Comparison of ENCODE assay signal across 8 cellular contexts in the genomic region with DNA sequence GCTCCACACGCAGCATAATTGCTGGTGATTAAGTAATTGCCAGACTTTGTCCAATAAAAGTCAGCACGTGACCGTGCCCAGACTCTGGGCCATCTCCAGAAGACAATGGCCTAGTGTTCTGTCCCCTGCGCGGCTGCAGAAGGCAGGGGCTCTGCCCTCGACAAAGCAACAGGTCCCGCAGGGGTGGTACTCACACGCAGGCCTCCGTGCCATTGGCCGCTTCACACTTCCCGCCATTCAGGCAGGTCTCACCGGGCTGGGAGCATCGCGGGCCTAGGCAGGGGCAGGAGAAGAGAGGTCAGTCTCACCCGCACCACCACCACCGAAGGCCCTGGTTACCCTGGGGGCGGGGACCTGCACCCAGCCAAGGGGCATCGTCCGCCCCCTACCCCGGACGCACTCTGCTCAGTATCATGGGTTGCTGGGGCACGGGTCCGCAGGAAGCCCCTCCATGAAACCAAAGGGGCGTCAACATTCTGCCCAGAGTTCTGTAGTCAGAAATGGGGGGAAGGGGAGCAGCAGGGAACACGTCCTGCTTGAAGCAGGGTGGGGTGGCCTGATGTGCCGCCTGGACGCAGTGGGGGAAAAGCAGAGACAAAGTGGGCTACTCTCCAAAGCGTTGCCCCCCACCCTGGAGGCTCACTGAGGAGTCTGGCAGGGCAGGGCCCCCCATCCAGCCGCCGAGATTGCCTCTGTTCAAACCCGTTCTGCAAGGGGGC. TPM values are rescaled to one million over a fixed set of nuclear protein-coding genes. Genes with fewer than 3 reads are reported as not detected.
A peak's percentile ranks its signal among the peaks of the same experiment; 100 is the strongest.
DNase-seq lines count a peak whose midpoint lies in the region; ATAC-seq and TF ChIP-seq lines count a peak whose summit lies in the region.

No MANE protein-coding gene starts in this region.

- H3K9me3 ChIP-seq in cardiac muscle cell (ENCODE audit: low read depth), result no peaks in the 10 kb centered on the region
- no peaks in the 10 kb centered on the region for H3K9me3 ChIP-seq in mucosa of descending colon
- H3K9me3 ChIP-seq in uterus, result no peaks in the 10 kb centered on the region

- no peak for DNase-seq in cardiac muscle cell (ENCODE audit: low read depth in 1 of 2, low spot score in 1 of 2)
- DNase-seq in left cardiac atrium, result no peak
- DNase-seq in dorsolateral prefrontal cortex, result peak; percentile 21 to 98 (median 90)
- peak; percentile 81 to 88 (median 83) for DNase-seq in mucosa of descending colon
- DNase-seq in uterus, result no peak
- DNase-seq in stimulated activated CD4-positive, alpha-beta T cell treated with anti-CD3 and anti-CD28 coated beads, Interleukin-2, amount 100 ng/mL, for 48 hours, result no peak
- no peak for DNase-seq in AG08396 (ENCODE audit: low spot score)

- H3K4me3 ChIP-seq in cardiac muscle cell (peak overlapping the region; percentile 99), dorsolateral prefrontal cortex (peak overlapping the region; percentile 58 to 88 (median 76)), mucosa of descending colon (no peak overlapping the region), uterus (peak overlapping the region; percentile 56 to 84)

- intact Hi-C loops in left cardiac atrium (cut with DNase I) (loop anchor here (10.0 kb wide), 3 partner anchors 49 to 81 kb away; no protein-coding TSS in a partner anchor), dorsolateral prefrontal cortex (cut with DNase I) (loop anchor here in 1 of 2 donors (1.0 kb wide), 1 partner anchor 18 kb away; no protein-coding TSS in a partner anchor), mucosa of descending colon (cut with DNase I, micrococcal nuclease) (no loop called here), uterus (cut with DNase I; ENCODE audit: low total_unique reads) (loop anchor here (10.0 kb wide), 1 partner anchor 59 kb away; the partner anchor contains the start of gene SEC16A)

- H3K27me3 ChIP-seq in cardiac muscle cell (no peaks in the 10 kb centered on the region), dorsolateral prefrontal cortex (peaks cover 0 to 17% (median 0%) of the 10 kb centered on the region in 45 donors), uterus (no peaks in the 10 kb centered on the region)

- no peak for ATAC-seq in left cardiac atrium
- ATAC-seq in mucosa of descending colon, result peak; percentile 38
- ATAC-seq in HG03135 (IDR thresholded peaks at IDR 0.05; ENCODE audit: unreplicated experiment), result no peak

- TF ChIP-seq POLR2A in uterus (IDR thresholded peaks at IDR 0.05), result no peak

- no peaks in the 10 kb centered on the region for H3K36me3 ChIP-seq in cardiac muscle cell
- H3K36me3 ChIP-seq in mucosa of descending colon (ENCODE audit: low read depth), result no peaks in the 10 kb centered on the region
- no peaks in the 10 kb centered on the region for H3K36me3 ChIP-seq in uterus

- H3K27ac ChIP-seq in cardiac muscle cell (no peak overlapping the region), dorsolateral prefrontal cortex (peak overlapping the region; percentile 49 to 98 (median 94)), uterus (peak overlapping the region; percentile 83 to 90)

- H3K4me1 ChIP-seq in cardiac muscle cell (ENCODE audit: low read depth) (peaks cover 9% of the 10 kb centered on the region), mucosa of descending colon (ENCODE audit: low read depth) (peaks cover 73% of the 10 kb centered on the region), uterus (peaks cover 0 to 25% of the 10 kb centered on the region in 2 donors)

- TF ChIP-seq CTCF in cardiac muscle cell (IDR thresholded peaks at IDR 0.05; ENCODE audit: low read depth, low read length) (no peak), dorsolateral prefrontal cortex (IDR thresholded peaks at IDR 0.05 in 54 of 56, conservative IDR thresholded peaks at IDR 0.05 in 2 of 56; ENCODE audit: low read depth in 1 of 56, partially characterized antibody in 56 of 56) (peak in 1 of 56 donors; percentile 21), mucosa of descending colon (IDR thresholded peaks at IDR 0.05) (no peak), uterus (IDR thresholded peaks at IDR 0.05) (no peak)

RNA-seq across cellular contexts. Expression of gene NOTCH1, which starts 1.9 kb away (rescaled TPM):
- 17.8 and 20.9 TPM in 2 replicates for total RNA-seq in cardiac muscle cell
- 7.1 and 7.3 TPM in 2 replicates for polyA plus RNA-seq in cardiac muscle cell
- total RNA-seq in left cardiac atrium, result 10 to 100 TPM; 22.7 to 36.0 TPM
- total RNA-seq in dorsolateral prefrontal cortex, result 10 to 100 TPM; 24.0 to 92.1 (median 38.8) TPM
- total RNA-seq in mucosa of descending colon, result 100 to 1,000 TPM in 1 of 3 donors, 10 to 100 TPM in 2; 59.0 to 101 (median 72.6) TPM
- 100 to 1,000 TPM in 1 of 4 donors, 10 to 100 TPM in 3; 19.7 to 109 (median 35.6) TPM for total RNA-seq in uterus

Comparison
In these comparisons a context has a peak if more than half of its experiments do, and no peak if none do; other contexts are left out.
1. DNase-seq: peak in dorsolateral prefrontal cortex (10 of 10) and mucosa of descending colon (3 of 3); none in cardiac muscle cell (0 of 2), left cardiac atrium (single experiment), uterus (0 of 2), stimulated activated CD4-positive, alpha-beta T cell treated with anti-CD3 and anti-CD28 coated beads, Interleukin-2, amount 100 ng/mL, for 48 hours (0 of 2) and AG08396 (single experiment).
2. intact Hi-C loops: an anchor here in left cardiac atrium (10.0 kb wide) and uterus (10.0 kb wide); none called in mucosa of descending colon.